Comparison of ENCODE assay signal across 27 cellular contexts in genomic region chr3:48002787-48003186, GRCh38.
"Had no signal": no experiment of that assay in that cellular context is flagged by ENCODE, and none has a peak within 500 bp of the region (broad histone marks: within the 10 kb centered on the region; RNA-seq: fewer than 3 reads in every experiment).

No MANE protein-coding gene starts in this region.

- DNase-seq: natural killer cell; occipital lobe; ovary; posterior cingulate gyrus; right cardiac atrium; right lobe of liver; sigmoid colon; small intestine; stimulated activated CD4-positive, alpha-beta T cell treated with anti-CD3 and anti-CD28 coated beads, Interleukin-15, amount 100 ng/mL, for 24 hours; stimulated activated CD4-positive, alpha-beta T cell treated with anti-CD3 and anti-CD28 coated beads, Interleukin-2, amount 100 ng/mL, for 24 hours; stimulated activated CD4-positive, alpha-beta T cell treated with anti-CD3 and anti-CD28 coated beads, Interleukin-2, amount 100 ng/mL, for 48 hours; stimulated activated CD4-positive, alpha-beta T cell treated with anti-CD3 and anti-CD28 coated beads, Interleukin-4, amount 100 ng/mL, for 24 hours; stimulated activated naive B cell treated with anti-CD40 and anti-IgM and Interleukin-4, amounts not matched to agents 10 μg/mL and 1 μg/mL and 100 μg/mL, for 72 hours; stimulated activated naive CD4-positive, alpha-beta T cell treated with Interleukin-2 at 50 U/mL for 16 hours; stomach; thyroid gland; upper lobe of left lung had no signal

- H2AFZ ChIP-seq: neural progenitor cell, parathyroid adenoma had no signal

- H3K27ac ChIP-seq: neural progenitor cell, ovary, parathyroid adenoma, prostate gland, right lobe of liver, stomach, thyroid gland, tibial nerve, upper lobe of left lung, vagina had no signal

- H3K9me3 Mint-ChIP-seq: natural killer cell; nephron; stimulated activated effector memory CD8-positive, alpha-beta T cell treated with anti-CD3 and anti-CD28 coated beads, Interleukin-12 subunit alpha, Interleukin-12 subunit beta, amount 100 ng/mL, for 72 hours; stimulated activated naive B cell treated with anti-CD40 and anti-IgM and Interleukin-4, amounts not matched to agents 10 μg/mL and 1 μg/mL and 100 μg/mL, for 72 hours; stimulated activated naive CD8-positive, alpha-beta T cell treated with anti-CD3 and anti-CD28 coated beads, Interleukin-15, Interleukin-2, amounts not matched to agents 100 ng/mL and 50 ng/mL, for 24 hours had no signal

- H3K27ac Mint-ChIP-seq: natural killer cell; nephron; neural progenitor cell; stimulated activated effector memory CD8-positive, alpha-beta T cell treated with anti-CD3 and anti-CD28 coated beads, Interleukin-12 subunit alpha, Interleukin-12 subunit beta, amount 100 ng/mL, for 72 hours; stimulated activated naive B cell treated with anti-CD40 and anti-IgM and Interleukin-4, amounts not matched to agents 10 μg/mL and 1 μg/mL and 100 μg/mL, for 72 hours; stimulated activated naive CD8-positive, alpha-beta T cell treated with anti-CD3 and anti-CD28 coated beads, Interleukin-15, Interleukin-2, amounts not matched to agents 100 ng/mL and 50 ng/mL, for 24 hours had no signal

- H3K27me3 Mint-ChIP-seq: stimulated activated naive B cell treated with anti-CD40 and anti-IgM and Interleukin-4, amounts not matched to agents 10 μg/mL and 1 μg/mL and 100 μg/mL, for 72 hours; stimulated activated naive CD8-positive, alpha-beta T cell treated with anti-CD3 and anti-CD28 coated beads, Interleukin-15, Interleukin-2, amounts not matched to agents 100 ng/mL and 50 ng/mL, for 24 hours had no signal

- H3K9me3 ChIP-seq: ovary, prostate gland, right lobe of liver, sigmoid colon, stomach, thoracic aorta, thyroid gland, tibial nerve, upper lobe of left lung, vagina had no signal

- FAIRE-seq: small intestine, urothelium cell line had no signal

- H3K79me2 ChIP-seq: parathyroid adenoma had no signal

- H3K9ac ChIP-seq: neural progenitor cell, parathyroid adenoma had no signal

- H3K36me3 Mint-ChIP-seq: natural killer cell had no signal

- H3K36me3 ChIP-seq: neural progenitor cell, ovary, prostate gland, right lobe of liver, sigmoid colon, stomach, thoracic aorta, thyroid gland, tibial nerve, upper lobe of left lung, vagina had no signal

- H3K4me1 ChIP-seq: neural progenitor cell, parathyroid adenoma, prostate gland, right lobe of liver, thyroid gland had no signal

- H3K4me3 Mint-ChIP-seq: natural killer cell; nephron; neural progenitor cell; stimulated activated effector memory CD8-positive, alpha-beta T cell treated with anti-CD3 and anti-CD28 coated beads, Interleukin-12 subunit alpha, Interleukin-12 subunit beta, amount 100 ng/mL, for 72 hours; stimulated activated naive B cell treated with anti-CD40 and anti-IgM and Interleukin-4, amounts not matched to agents 10 μg/mL and 1 μg/mL and 100 μg/mL, for 72 hours; stimulated activated naive CD8-positive, alpha-beta T cell treated with anti-CD3 and anti-CD28 coated beads, Interleukin-15, Interleukin-2, amounts not matched to agents 100 ng/mL and 50 ng/mL, for 24 hours had no signal

- H3K4me2 ChIP-seq: neural progenitor cell had no signal

- ATAC-seq: natural killer cell; right cardiac atrium; right lobe of liver; stimulated activated effector memory CD8-positive, alpha-beta T cell treated with anti-CD3 and anti-CD28 coated beads, Interleukin-12 subunit alpha, Interleukin-12 subunit beta, amount 100 ng/mL, for 72 hours; stimulated activated naive B cell treated with anti-CD40 and anti-IgM and Interleukin-4, amounts not matched to agents 10 μg/mL and 1 μg/mL and 100 μg/mL, for 72 hours had no signal

- H3K4me1 Mint-ChIP-seq: neural progenitor cell; stimulated activated effector memory CD8-positive, alpha-beta T cell treated with anti-CD3 and anti-CD28 coated beads, Interleukin-12 subunit alpha, Interleukin-12 subunit beta, amount 100 ng/mL, for 72 hours; stimulated activated naive B cell treated with anti-CD40 and anti-IgM and Interleukin-4, amounts not matched to agents 10 μg/mL and 1 μg/mL and 100 μg/mL, for 72 hours had no signal

- H3K27me3 ChIP-seq: neural progenitor cell, ovary, right lobe of liver, sigmoid colon, stomach, thyroid gland, tibial nerve, upper lobe of left lung, vagina had no signal

- H3K4me3 ChIP-seq: neural progenitor cell, ovary, prostate gland, right lobe of liver, sigmoid colon, stomach, thoracic aorta, thyroid gland, tibial nerve, upper lobe of left lung, vagina had no signal
